In the genomic region with DNA sequence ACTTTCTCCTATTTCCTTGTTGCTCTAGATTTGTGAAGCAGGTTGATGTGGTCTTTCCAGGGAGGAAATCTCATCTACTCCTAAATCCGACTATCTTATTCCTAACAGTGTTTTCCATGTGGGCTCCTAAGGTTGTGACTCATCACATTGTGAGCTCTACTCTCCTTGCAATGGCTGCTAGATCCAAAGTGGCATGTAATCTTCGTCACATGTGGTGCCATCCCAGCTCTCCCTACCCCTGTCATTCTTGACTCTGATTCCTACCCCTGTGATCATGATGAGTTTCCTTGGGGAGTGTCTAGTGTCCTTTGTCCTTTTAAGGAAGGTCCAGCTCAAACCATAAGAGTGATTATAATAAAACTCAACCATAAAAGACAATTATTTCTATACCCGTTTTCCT, we compare ENCODE assay signal across 22 cellular contexts. TPM values are rescaled to one million over a fixed set of nuclear protein-coding genes. Genes with fewer than 3 reads are reported as not detected.
DNase-seq lines count a peak whose midpoint lies in the region; FAIRE-seq and TF ChIP-seq lines count a peak whose summit lies in the region.
"Had no signal": no experiment of that assay in that cellular context is flagged by ENCODE, and none has a peak within 500 bp of the region (broad histone marks: within the 10 kb centered on the region; RNA-seq: fewer than 3 reads in every experiment).

No MANE protein-coding gene starts in this region.

- 88 to 90% methylated on average over 3 of the region's 3 CpGs for WGBS in testis, 2 donors

- peak; percentile 66 for FAIRE-seq in H54 (lab: Jason Lieb, UNC)

- no peak for TF ChIP-seq CTCF in foreskin fibroblast (IDR thresholded peaks at IDR 0.05; ENCODE audit: low read depth, low read length)
- no peak for TF ChIP-seq CTCF in testis (IDR thresholded peaks at IDR 0.05)

- H3K27me3 ChIP-seq in SJSA1 (replicated peaks) (no peaks in the 10 kb centered on the region), testis (no peaks in the 10 kb centered on the region)
- H3K27me3 ChIP-seq: dorsolateral prefrontal cortex, suprapubic skin had no signal

- H3K36me3 ChIP-seq in SJSA1, result no peaks in the 10 kb centered on the region
- no peaks in the 10 kb centered on the region for H3K36me3 ChIP-seq in testis (ENCODE audit: low read depth, missing control alignments)
- H3K36me3 ChIP-seq: suprapubic skin had no signal

- intact Hi-C loops in testis (cut with DNase I; ENCODE audit: low total_unique reads), result no loop called here

- no peak for TF ChIP-seq POLR2A in H54 (IDR thresholded peaks at IDR 0.05; ENCODE audit: low read depth, low read length)
- no peak for TF ChIP-seq POLR2A in testis (IDR thresholded peaks at IDR 0.05)

- H3K9me3 ChIP-seq in SJSA1 (replicated peaks) (no peaks in the 10 kb centered on the region), testis (no peaks in the 10 kb centered on the region)
- H3K9me3 ChIP-seq: suprapubic skin had no signal

- H3K4me1 ChIP-seq in SJSA1 (replicated peaks) (peaks cover 25% of the 10 kb centered on the region), testis (no peaks in the 10 kb centered on the region)
- H3K4me1 ChIP-seq: suprapubic skin had no signal

- H3K4me3 ChIP-seq in SJSA1, result no peak overlapping the region
- H3K4me3 ChIP-seq in foreskin fibroblast (ENCODE audit: low read depth in 1 of 2, low read length in 2 of 2), result no peak overlapping the region
- H3K4me3 ChIP-seq in testis, result no peak overlapping the region
- H3K4me3 ChIP-seq: dorsolateral prefrontal cortex, suprapubic skin had no signal

- H3K27ac ChIP-seq in SJSA1 (no peak overlapping the region), testis (no peak overlapping the region)
- H3K27ac ChIP-seq: C4-2B, dorsolateral prefrontal cortex, suprapubic skin had no signal

- no peak for DNase-seq in H54 (ENCODE audit: insufficient read length, low spot score)
- peak; percentile 34 to 43 for DNase-seq in SJSA1 (ENCODE audit: low read depth in 1 of 2, low spot score in 2 of 2)
- DNase-seq in foreskin fibroblast, result peak; percentile 3 to 30
- DNase-seq in renal cortical epithelial cell (ENCODE audit: low read depth), result peak; percentile 8
- no peak for DNase-seq in testis
- no peak for DNase-seq in DMS153 (lab: John Stamatoyannopoulos, UW)
- no peak for DNase-seq in NCI-H1436 treated with DMSO at 0.1 percent for 48 hours (lab: John Stamatoyannopoulos, UW)
- DNase-seq: dorsolateral prefrontal cortex; erythroblast; glutamatergic neuron; GOT3; immature natural killer cell; KBM-7; naive thymus-derived CD4-positive, alpha-beta T cell; NCI-H1048; NCI-H2081; NCI-H524 treated with DMSO at 0.1 percent for 48 hours; posterior cingulate gyrus; SIG-M5 had no signal

RNA-seq across cellular contexts. Expression of gene GULP1, which starts 47.3 kb away (rescaled TPM):
- total RNA-seq in SJSA1 (2014; rRNA removed; shearing (Covaris generic)), result 108 and 135 TPM in 2 replicates
- 130 and 159 TPM in 2 replicates for total RNA-seq in renal cortical epithelial cell
- total RNA-seq in testis, result 10 to 100 TPM; 78.5 to 90.3 TPM
- polyA plus RNA-seq in testis (ENCODE audit: insufficient read depth, low read depth, low replicate concordance), result 76.2 TPM
- total RNA-seq: activated T-helper 1 cell treated with anti-CD3 and anti-CD28 coated beads, Interleukin-12 subunit alpha, Interleukin-12 subunit beta, Interleukin-2, Interleukin-4 antibody, amounts not matched to agents 30 ng/mL and 10 ng/mL and 1 ng/mL, durations not matched to agents 14 hours and 24 hours and 36 hours; naive thymus-derived CD4-positive, alpha-beta T cell had no signal
- polyA plus RNA-seq: immature natural killer cell; naive thymus-derived CD4-positive, alpha-beta T cell had no signal

Comparison
In these comparisons a context has a peak if more than half of its experiments do, and no peak if none do; other contexts are left out.
1. DNase-seq: peak in SJSA1 (2 of 2), foreskin fibroblast (2 of 2) and renal cortical epithelial cell (single experiment); none in H54 (single experiment), testis (single experiment), DMS153 (single experiment) and NCI-H1436 treated with DMSO at 0.1 percent for 48 hours (single experiment).